8 cellular contexts compared by ENCODE assay signal in genomic region chr16:25031441-25032307, GRCh38. TPM values are rescaled to one million over a fixed set of nuclear protein-coding genes. Genes with fewer than 3 reads are reported as not detected.
A peak's percentile ranks its signal among the peaks of the same experiment; 100 is the strongest.
DNase-seq lines count a peak whose midpoint lies in the region; ATAC-seq and TF ChIP-seq lines count a peak whose summit lies in the region.

No MANE protein-coding gene starts in this region.

- ATAC-seq in HG03432 (IDR thresholded peaks at IDR 0.05; ENCODE audit: unreplicated experiment), result peak; percentile 97

- no peak for TF ChIP-seq CTCF in choroid plexus epithelial cell (conservative IDR thresholded peaks at IDR 0.05; ENCODE audit: low read depth, low read length)

- peak overlapping the region; percentile 96 for H3K4me3 ChIP-seq in choroid plexus epithelial cell (ENCODE audit: low read depth, low read length)

- peak; percentile 74 for TF ChIP-seq POLR2A in GM19193 (IDR thresholded peaks at IDR 0.05; ENCODE audit: extremely low read depth, insufficient read depth, insufficient read length)

- DNase-seq in AML-193 (lab: John Stamatoyannopoulos, UW) (peak; percentile 95 to 96), NCI-H460 (ENCODE audit: extremely low read depth, low read depth) (peak; percentile 96), choroid plexus epithelial cell (ENCODE audit: low read depth) (peak; percentile 98), kidney glomerular epithelial cell (lab: John Stamatoyannopoulos, UW) (peak; percentile 99)
- peak; percentile 81 to 82 for DNase-seq in activated CD4-positive, alpha-beta T cell treated with anti-CD3 and anti-CD28 coated beads for 24 hours (ENCODE audit: low read depth in 2 of 2)
- peak; percentile 84 to 86 for DNase-seq in stimulated activated CD4-positive, alpha-beta T cell treated with anti-CD3 and anti-CD28 coated beads, Interleukin-15, amount 100 ng/mL, for 48 hours (ENCODE audit: low read depth in 2 of 2)

RNA-seq across cellular contexts. Expression of gene ARHGAP17, which starts 16.5 kb away (rescaled TPM):
- total RNA-seq in NCI-H460 (2014; rRNA removed; shearing (Covaris generic)), result 13.1 and 14.6 TPM in 2 replicates
- 15.7 and 30.7 TPM in 2 replicates for polyA plus RNA-seq in NCI-H460 (2014; cell fraction: nucleus; rRNA removed)

Comparison
In these comparisons a context has a peak if more than half of its experiments do, and no peak if none do; other contexts are left out.
1. Peak in every context shown above with its lines: DNase-seq, ATAC-seq and H3K4me3 ChIP-seq.